ENCODE assay signal across 8 cellular contexts in genomic region chr2:238462782-238463396, GRCh38. TPM values are rescaled to one million over a fixed set of nuclear protein-coding genes. Genes with fewer than 3 reads are reported as not detected.
DNase-seq lines count a peak whose midpoint lies in the region; ATAC-seq, FAIRE-seq and TF ChIP-seq lines count a peak whose summit lies in the region.

No MANE protein-coding gene starts in this region.

- DNase-seq in activated CD4-positive, CD25-positive, alpha-beta regulatory T cell treated with anti-CD3 and anti-CD28 coated beads, Interleukin-2, amount 50 U/mL, for 72 hours: no peak
- DNase-seq in HTR-8/SVneo (ENCODE audit: insufficient read length, low spot score) (peak; percentile 45), OCI-M1 (lab: John Stamatoyannopoulos, UW) (peak; percentile 74)
- DNase-seq in effector memory CD8-positive, alpha-beta T cell: peak; percentile 12 to 17 (median 14)

- no peaks in the 10 kb centered on the region for H3K36me3 Mint-ChIP-seq in effector memory CD8-positive, alpha-beta T cell (ENCODE audit: insufficient read depth)

- TF ChIP-seq RAD21 in neural cell (conservative IDR thresholded peaks at IDR 0.05): no peak

- no peak overlapping the region for H3K4me2 ChIP-seq in neural cell (ENCODE audit: low read length)

- FAIRE-seq in HTR-8/SVneo (lab: Jason Lieb, UNC): peak; percentile 91

- H3K79me2 ChIP-seq in neural cell (replicated peaks; ENCODE audit: insufficient read depth, low read length): no peaks in the 10 kb centered on the region

- H3K27ac ChIP-seq in neural cell (ENCODE audit: low read length): no peak overlapping the region

- no peak overlapping the region for H3K4me3 Mint-ChIP-seq in effector memory CD8-positive, alpha-beta T cell

- H3K36me3 ChIP-seq in neural cell (ENCODE audit: insufficient read depth, low read length): no peaks in the 10 kb centered on the region

- no peaks in the 10 kb centered on the region for H3K9me2 ChIP-seq in neural cell (ENCODE audit: insufficient read depth, low read length)

- no peaks in the 10 kb centered on the region for H3K27me3 Mint-ChIP-seq in effector memory CD8-positive, alpha-beta T cell

- H3F3A ChIP-seq in neural cell (ENCODE audit: insufficient read depth, low read length, poor library complexity, severe bottlenecking): no peaks in the 10 kb centered on the region

- H3K4me1 Mint-ChIP-seq in effector memory CD8-positive, alpha-beta T cell (ENCODE audit: low read depth in 2 of 2): peaks cover 0 to 2% of the 10 kb centered on the region in 2 donors

- no peak for TF ChIP-seq EP300 in neural cell (conservative IDR thresholded peaks at IDR 0.05; ENCODE audit: poor library complexity, severe bottlenecking)

- H3K4me3 ChIP-seq in neural cell (ENCODE audit: low read length): no peak overlapping the region

- peak; percentile 14 for TF ChIP-seq CTCF in neural cell (IDR thresholded peaks at IDR 0.05; ENCODE audit: poor library complexity, severe bottlenecking)

- H2AFZ ChIP-seq in neural cell (ENCODE audit: low read depth, low read length): no peak overlapping the region

- no peaks in the 10 kb centered on the region for H3K27me3 ChIP-seq in neural cell (ENCODE audit: insufficient read depth, low read depth, low read length)

- no peak overlapping the region for H3K9ac ChIP-seq in neural cell (ENCODE audit: low read length)

- peak; percentile 51 to 72 for ATAC-seq in activated CD4-positive, CD25-positive, alpha-beta regulatory T cell treated with anti-CD3 and anti-CD28 coated beads, Interleukin-2, amount 50 U/mL, for 24 hours
- peak; percentile 78 for ATAC-seq in effector memory CD8-positive, alpha-beta T cell (replicated peaks)
- ATAC-seq in GM18870 (IDR thresholded peaks at IDR 0.05; ENCODE audit: unreplicated experiment): no peak
- ATAC-seq in GM18519 (IDR thresholded peaks at IDR 0.05; ENCODE audit: low FRiP score, unreplicated experiment): no peak

- H3K27ac Mint-ChIP-seq in effector memory CD8-positive, alpha-beta T cell: no peak overlapping the region

- no peaks in the 10 kb centered on the region for H3K9me3 ChIP-seq in neural cell (ENCODE audit: low read length)

- H3K9me3 Mint-ChIP-seq in effector memory CD8-positive, alpha-beta T cell: no peaks in the 10 kb centered on the region

- no peaks in the 10 kb centered on the region for H4K20me1 ChIP-seq in neural cell (ENCODE audit: insufficient read depth)

TF ChIP-seq in neural cell, 6 proteins besides CTCF, POLR2A, EP300 and RAD21:
- TF ChIP-seq POLR2AphosphoS5 (IDR thresholded peaks at IDR 0.05): no peak
- TF ChIP-seq EZH2 (IDR thresholded peaks at IDR 0.05; ENCODE audit: borderline replicate concordance, insufficient read depth, low read length, poor library complexity, severe bottlenecking): no peak
- no peak for TF ChIP-seq TAF1 (IDR thresholded peaks at IDR 0.05; ENCODE audit: low read depth)
- TF ChIP-seq SMC3 (conservative IDR thresholded peaks at IDR 0.05; ENCODE audit: poor library complexity): no peak
- TF ChIP-seq REST (IDR thresholded peaks at IDR 0.05; ENCODE audit: borderline replicate concordance): no peak
- no peak for TF ChIP-seq MXI1 (conservative IDR thresholded peaks at IDR 0.05; ENCODE audit: poor library complexity, severe bottlenecking)

RNA-seq across cellular contexts. Expression of gene ASB1, which starts 36.2 kb away (rescaled TPM):
- polyA plus RNA-seq in neural cell: 13.7 and 18.7 TPM in 2 replicates
- 22.2 and 23.4 TPM in 2 replicates for polyA minus RNA-seq in neural cell

Comparison
In these comparisons a context has a peak if more than half of its experiments do, and no peak if none do; other contexts are left out.
1. ATAC-seq: peak in activated CD4-positive, CD25-positive, alpha-beta regulatory T cell treated with anti-CD3 and anti-CD28 coated beads, Interleukin-2, amount 50 U/mL, for 24 hours (2 of 2) and effector memory CD8-positive, alpha-beta T cell (single experiment); none in GM18870 (single experiment) and GM18519 (single experiment).